8 cellular contexts compared by ENCODE assay signal in genomic region chr11:75979479-75980027, GRCh38.
A peak's percentile ranks its signal among the peaks of the same experiment; 100 is the strongest.
DNase-seq lines count a peak whose midpoint lies in the region; TF ChIP-seq lines count a peak whose summit lies in the region.
"Not testable (repeated sequence)": the region's sequence is repeated elsewhere in the genome, so short reads cannot be mapped to it uniquely, and the experiment has no call there.

No MANE protein-coding gene starts in this region.

- H3K4me3 Mint-ChIP-seq in chondrocyte (ENCODE audit: unreplicated experiment) (peak overlapping the region; percentile 62), glutamatergic neuron (ENCODE audit: unreplicated experiment) (peak overlapping the region; percentile 43), nephron (peak overlapping the region; percentile 77 to 87 (median 83))

- not testable (repeated sequence) for H3K27me3 Mint-ChIP-seq in chondrocyte (ENCODE audit: low read depth); glutamatergic neuron (ENCODE audit: unreplicated experiment); nephron (ENCODE audit: low read depth)

- H3K4me1 ChIP-seq in ES-I3 (ENCODE audit: insufficient read depth, low read length): not testable (repeated sequence)

- peak; percentile 15 for DNase-seq in NCI-H510A (lab: John Stamatoyannopoulos, UW)
- peak; percentile 16 for DNase-seq in activated CD8-positive, alpha-beta memory T cell treated with anti-CD3 and anti-CD28 coated beads, Interleukin-2, amount 50 U/mL, for 4 hours
- DNase-seq in chondrocyte (ENCODE audit: low spot score); glutamatergic neuron: not testable (repeated sequence)
- DNase-seq in posterior vena cava (ENCODE audit: low spot score): peak; percentile 75

- TF ChIP-seq CTCF in chondrocyte (IDR thresholded peaks at IDR 0.05); glutamatergic neuron (IDR thresholded peaks at IDR 0.05; ENCODE audit: partially characterized antibody, unreplicated experiment); nephron (IDR thresholded peaks at IDR 0.05; ENCODE audit: unreplicated experiment in 3 of 3): not testable (repeated sequence)

- H3K4me3 ChIP-seq in iPS-18c (ENCODE audit: insufficient read depth, low read depth, low read length): peak overlapping the region; percentile 50; the same call in 1 of the 2 replicates

- peaks cover 19% of the 10 kb centered on the region for H3K4me1 Mint-ChIP-seq in chondrocyte (ENCODE audit: low read depth)
- H3K4me1 Mint-ChIP-seq in glutamatergic neuron (ENCODE audit: low read depth, unreplicated experiment): not testable (repeated sequence)
- peaks cover 12% of the 10 kb centered on the region for H3K4me1 Mint-ChIP-seq in nephron

- H3K36me3 ChIP-seq in ES-I3 (ENCODE audit: insufficient read depth, low read length): not testable (repeated sequence)

- H3K36me3 Mint-ChIP-seq in chondrocyte (ENCODE audit: low read depth): peaks cover 11% of the 10 kb centered on the region
- H3K36me3 Mint-ChIP-seq in glutamatergic neuron (ENCODE audit: unreplicated experiment): not testable (repeated sequence)
- peaks cover 69% of the 10 kb centered on the region for H3K36me3 Mint-ChIP-seq in nephron (ENCODE audit: low read depth)

- H3K9me3 ChIP-seq in ES-I3 (ENCODE audit: control insufficient read depth, insufficient read depth, low read length); iPS-18c (ENCODE audit: control insufficient read depth, insufficient read depth, low read length): not testable (repeated sequence)

- peak overlapping the region; percentile 96 for H3K9ac ChIP-seq in ES-I3 (ENCODE audit: low read depth, low read length)

- intact Hi-C loops in posterior vena cava (cut with DNase I): not testable (repeated sequence)

- H3K27ac Mint-ChIP-seq in chondrocyte (ENCODE audit: unreplicated experiment): not testable (repeated sequence)
- peak overlapping the region; percentile 38 for H3K27ac Mint-ChIP-seq in glutamatergic neuron (ENCODE audit: unreplicated experiment)
- peak overlapping the region; percentile 40 to 91 (median 90) for H3K27ac Mint-ChIP-seq in nephron

- H3K9me3 Mint-ChIP-seq in chondrocyte (ENCODE audit: low read depth); glutamatergic neuron (ENCODE audit: unreplicated experiment): not testable (repeated sequence)
- H3K9me3 Mint-ChIP-seq in nephron: peaks cover 42% of the 10 kb centered on the region
